1 cellular context compared by ENCODE assay signal in genomic region chr6:111558690-111559192, GRCh38.
TF ChIP-seq lines count a peak whose summit lies in the region.

No MANE protein-coding gene starts in this region.

TF ChIP-seq in SK-N-SH, 30 proteins besides CTCF, POLR2A, EP300 and RAD21 (continued from another document):
- TF ChIP-seq YY1 (IDR thresholded peaks at IDR 0.05; ENCODE audit: low read depth) (no peak), RXRA (IDR thresholded peaks at IDR 0.05; ENCODE audit: borderline replicate concordance, low read depth) (no peak), NRF1 (IDR thresholded peaks at IDR 0.05; ENCODE audit: low read depth, low read length) (no peak), MAX (IDR thresholded peaks at IDR 0.05; ENCODE audit: low read depth) (no peak)
